10 cellular contexts compared by ENCODE assay signal in genomic region chr19:13732337-13732736, GRCh38. TPM values are rescaled to one million over a fixed set of nuclear protein-coding genes. Genes with fewer than 3 reads are reported as not detected.
DNase-seq lines count a peak whose midpoint lies in the region; ATAC-seq lines count a peak whose summit lies in the region.
"Had no signal": no experiment of that assay in that cellular context is flagged by ENCODE, and none has a peak within 500 bp of the region (broad histone marks: within the 10 kb centered on the region; RNA-seq: fewer than 3 reads in every experiment).

No MANE protein-coding gene starts in this region.

- no peaks in the 10 kb centered on the region for H3K9me3 Mint-ChIP-seq in activated naive CD4-positive, alpha-beta T cell treated with anti-CD3 and anti-CD28 coated beads, Interleukin-2, amount 10 ng/mL, durations not matched to agents 7 days and 5 days
- H3K9me3 Mint-ChIP-seq in activated CD8-positive, alpha-beta T cell treated with anti-CD3 and anti-CD28 coated beads, Interleukin-2, amount 10 ng/mL, durations not matched to agents 7 days and 5 days (ENCODE audit: insufficient read depth) = no peaks in the 10 kb centered on the region

- ATAC-seq in activated CD8-positive, alpha-beta T cell treated with anti-CD3 and anti-CD28 coated beads, Interleukin-2, amount 10 ng/mL, durations not matched to agents 7 days and 5 days = no peak
- no peak for ATAC-seq in HG03097 (IDR thresholded peaks at IDR 0.05; ENCODE audit: low FRiP score, unreplicated experiment)

- CTCF ChIA-PET in activated naive CD4-positive, alpha-beta T cell treated with anti-CD3 and anti-CD28 coated beads, Interleukin-2, amount 10 ng/mL, durations not matched to agents 7 days and 5 days (lab: Charles Lee) = interaction anchor here (0.9 to 1.4 kb wide), 3 partner anchors 11 to 143 kb away, joined by 3 to 4 read pairs (median 3); no protein-coding TSS in a partner anchor
- CTCF ChIA-PET in activated CD8-positive, alpha-beta T cell treated with anti-CD3 and anti-CD28 coated beads, Interleukin-2, amount 10 ng/mL, durations not matched to agents 7 days and 5 days (lab: Charles Lee) = interaction anchor here (1.4 to 2.6 kb wide), 3 partner anchors 15 to 143 kb away, joined by 3 to 8 read pairs (median 7); a partner anchor contains a TSS

- H3K36me3 Mint-ChIP-seq in activated naive CD4-positive, alpha-beta T cell treated with anti-CD3 and anti-CD28 coated beads, Interleukin-2, amount 10 ng/mL, durations not matched to agents 7 days and 5 days = peaks cover 2% of the 10 kb centered on the region
- no peaks in the 10 kb centered on the region for H3K36me3 Mint-ChIP-seq in activated CD8-positive, alpha-beta T cell treated with anti-CD3 and anti-CD28 coated beads, Interleukin-2, amount 10 ng/mL, durations not matched to agents 7 days and 5 days (ENCODE audit: low read depth)

- H3K9ac ChIP-seq in iPS-18a (ENCODE audit: low read length) (peak overlapping the region; percentile 81), subcutaneous abdominal adipose tissue (ENCODE audit: low read length in 5 of 5) (peak overlapping the region in 4 of 5 donors; percentile 77 to 97 (median 90))

- no peak overlapping the region for H3K27ac Mint-ChIP-seq in activated naive CD4-positive, alpha-beta T cell treated with anti-CD3 and anti-CD28 coated beads, Interleukin-2, amount 10 ng/mL, durations not matched to agents 7 days and 5 days
- H3K27ac Mint-ChIP-seq in activated CD8-positive, alpha-beta T cell treated with anti-CD3 and anti-CD28 coated beads, Interleukin-2, amount 10 ng/mL, durations not matched to agents 7 days and 5 days = no peak overlapping the region

- peaks cover 10% of the 10 kb centered on the region for H3K4me1 ChIP-seq in iPS-18a (ENCODE audit: control insufficient read depth, low read depth, low read length)
- H3K4me1 ChIP-seq in subcutaneous abdominal adipose tissue (ENCODE audit: control insufficient read depth in 5 of 5, insufficient read depth in 5 of 5, low read length in 5 of 5) = peaks cover 0 to 32% (median 19%) of the 10 kb centered on the region in 5 donors

- H3K27me3 Mint-ChIP-seq in activated naive CD4-positive, alpha-beta T cell treated with anti-CD3 and anti-CD28 coated beads, Interleukin-2, amount 10 ng/mL, durations not matched to agents 7 days and 5 days = no peaks in the 10 kb centered on the region
- no peaks in the 10 kb centered on the region for H3K27me3 Mint-ChIP-seq in activated CD8-positive, alpha-beta T cell treated with anti-CD3 and anti-CD28 coated beads, Interleukin-2, amount 10 ng/mL, durations not matched to agents 7 days and 5 days (ENCODE audit: low read depth)

- H3K4me3 ChIP-seq in iPS-18a (ENCODE audit: low read length) (peak overlapping the region; percentile 83), subcutaneous abdominal adipose tissue (ENCODE audit: low read depth in 1 of 5, low read length in 5 of 5) (peak overlapping the region; percentile 66 to 86 (median 78))

- H3K4me3 Mint-ChIP-seq in activated naive CD4-positive, alpha-beta T cell treated with anti-CD3 and anti-CD28 coated beads, Interleukin-2, amount 10 ng/mL, durations not matched to agents 7 days and 5 days = peak overlapping the region; percentile 79
- H3K4me3 Mint-ChIP-seq in activated CD8-positive, alpha-beta T cell treated with anti-CD3 and anti-CD28 coated beads, Interleukin-2, amount 10 ng/mL, durations not matched to agents 7 days and 5 days = peak overlapping the region; percentile 84

- H3K4me1 Mint-ChIP-seq in activated naive CD4-positive, alpha-beta T cell treated with anti-CD3 and anti-CD28 coated beads, Interleukin-2, amount 10 ng/mL, durations not matched to agents 7 days and 5 days = peaks cover 19% of the 10 kb centered on the region
- H3K4me1 Mint-ChIP-seq in activated CD8-positive, alpha-beta T cell treated with anti-CD3 and anti-CD28 coated beads, Interleukin-2, amount 10 ng/mL, durations not matched to agents 7 days and 5 days (ENCODE audit: low read depth) = peaks cover 17% of the 10 kb centered on the region

- no peaks in the 10 kb centered on the region for H3K27me3 ChIP-seq in iPS-18a (ENCODE audit: control insufficient read depth, insufficient read depth, low read length)
- H3K27me3 ChIP-seq in subcutaneous abdominal adipose tissue (ENCODE audit: control insufficient read depth in 5 of 5, insufficient read depth in 4 of 5, low read length in 5 of 5) = no peaks in the 10 kb centered on the region

- POLR2A ChIA-PET in activated CD8-positive, alpha-beta T cell treated with anti-CD3 and anti-CD28 coated beads, Interleukin-2, amount 10 ng/mL, durations not matched to agents 7 days and 5 days (lab: Charles Lee) = interaction anchor here (0.6 to 1.4 kb wide), 2 partner anchors 16 to 206 kb away, joined by 3 to 14 read pairs; a partner anchor contains a TSS

- H3K36me3 ChIP-seq in iPS-18a (ENCODE audit: control insufficient read depth, low read depth, low read length) = no peaks in the 10 kb centered on the region
- H3K36me3 ChIP-seq in subcutaneous abdominal adipose tissue (ENCODE audit: control insufficient read depth in 5 of 5, insufficient read depth in 5 of 5, low read length in 5 of 5) = peaks cover 0 to 2% (median 0%) of the 10 kb centered on the region in 5 donors

- H3K9me3 ChIP-seq in iPS-18a (ENCODE audit: control insufficient read depth, low read depth, low read length) (no peaks in the 10 kb centered on the region), subcutaneous abdominal adipose tissue (ENCODE audit: control insufficient read depth in 5 of 5, low read length in 5 of 5) (no peaks in the 10 kb centered on the region)

- DNase-seq in activated naive CD4-positive, alpha-beta T cell treated with anti-CD3 and anti-CD28 coated beads, Interleukin-2, amount 10 ng/mL, durations not matched to agents 7 days and 5 days = no peak
- no peak for DNase-seq in activated naive CD4-positive, alpha-beta T cell treated with Interleukin-2 at 50 U/mL for 16 hours
- DNase-seq in activated CD8-positive, alpha-beta T cell treated with anti-CD3 and anti-CD28 coated beads, Interleukin-2, amount 10 ng/mL, durations not matched to agents 7 days and 5 days = no peak
- DNase-seq in retina = no peak
- no peak for DNase-seq in NOMO-1 (lab: John Stamatoyannopoulos, UW; ENCODE audit: unreplicated experiment in 2 of 2)
- DNase-seq: activated CD4-positive, alpha-beta T cell treated with anti-CD3 and anti-CD28 coated beads, Interleukin-2, amount 50 U/mL, for 48 hours; NCI-H1417 treated with DMSO at 0.1 percent for 48 hours had no signal

- no peak overlapping the region for H3K27ac ChIP-seq in iPS-18a (ENCODE audit: low read length)
- H3K27ac ChIP-seq in subcutaneous abdominal adipose tissue (ENCODE audit: low read depth, low read length) = no peak overlapping the region

RNA-seq across cellular contexts. Expression of gene MRI1, which starts 32.0 kb away (rescaled TPM):
- total RNA-seq in activated CD8-positive, alpha-beta T cell treated with anti-CD3 and anti-CD28 coated beads, Interleukin-2, amount 10 ng/mL, durations not matched to agents 7 days and 5 days = 10 to 100 TPM; 47.8 to 50.6 TPM

RNA-seq across cellular contexts. Expression of gene C19orf53, which starts 41.9 kb away (rescaled TPM):
- 100 to 1,000 TPM; 112 to 114 TPM for total RNA-seq in activated CD8-positive, alpha-beta T cell treated with anti-CD3 and anti-CD28 coated beads, Interleukin-2, amount 10 ng/mL, durations not matched to agents 7 days and 5 days
